In the genomic region with DNA sequence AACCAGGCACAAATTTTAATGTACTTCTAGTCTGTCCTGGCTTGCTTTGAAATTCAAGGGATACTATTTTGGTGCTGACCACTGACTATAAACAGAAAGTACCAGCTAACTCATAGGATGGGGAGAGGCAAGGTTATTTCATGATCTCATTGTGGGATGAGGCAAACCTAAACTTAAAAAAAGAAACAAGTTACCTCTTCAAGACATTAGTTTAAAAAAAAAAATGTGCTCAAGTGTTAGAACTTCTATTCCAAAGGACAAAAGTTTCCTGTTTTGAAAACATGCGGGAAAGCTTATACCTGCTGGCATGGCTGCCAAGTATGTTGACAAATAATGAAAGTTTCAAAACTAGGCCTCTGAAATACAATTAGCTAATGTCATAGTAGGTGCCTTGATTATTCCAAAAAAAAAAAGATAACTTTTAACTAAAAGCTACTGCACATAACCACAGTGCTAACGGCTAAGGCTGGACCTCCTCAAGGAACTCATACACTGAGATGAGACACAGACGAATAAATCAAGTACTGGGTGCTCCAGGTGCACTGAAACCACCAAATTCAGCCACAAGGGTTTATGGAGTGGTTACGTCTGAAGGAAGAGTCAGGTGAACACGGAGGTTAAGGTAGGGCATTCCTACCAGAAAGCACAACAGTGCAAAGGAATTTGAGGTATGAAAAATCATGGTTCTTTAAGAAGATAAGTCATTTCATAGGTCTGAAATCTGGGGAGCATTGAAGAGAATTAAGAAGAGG, we compare ENCODE assay signal across 1 cellular context.
A peak's percentile ranks its signal among the peaks of the same experiment; 100 is the strongest.
TF ChIP-seq lines count a peak whose summit lies in the region.

No MANE protein-coding gene starts in this region.

TF ChIP-seq in HEK293, 187 proteins besides CTCF, POLR2A, EP300 and RAD21 (continued from another document):
- TF ChIP-seq, protein P1, sequence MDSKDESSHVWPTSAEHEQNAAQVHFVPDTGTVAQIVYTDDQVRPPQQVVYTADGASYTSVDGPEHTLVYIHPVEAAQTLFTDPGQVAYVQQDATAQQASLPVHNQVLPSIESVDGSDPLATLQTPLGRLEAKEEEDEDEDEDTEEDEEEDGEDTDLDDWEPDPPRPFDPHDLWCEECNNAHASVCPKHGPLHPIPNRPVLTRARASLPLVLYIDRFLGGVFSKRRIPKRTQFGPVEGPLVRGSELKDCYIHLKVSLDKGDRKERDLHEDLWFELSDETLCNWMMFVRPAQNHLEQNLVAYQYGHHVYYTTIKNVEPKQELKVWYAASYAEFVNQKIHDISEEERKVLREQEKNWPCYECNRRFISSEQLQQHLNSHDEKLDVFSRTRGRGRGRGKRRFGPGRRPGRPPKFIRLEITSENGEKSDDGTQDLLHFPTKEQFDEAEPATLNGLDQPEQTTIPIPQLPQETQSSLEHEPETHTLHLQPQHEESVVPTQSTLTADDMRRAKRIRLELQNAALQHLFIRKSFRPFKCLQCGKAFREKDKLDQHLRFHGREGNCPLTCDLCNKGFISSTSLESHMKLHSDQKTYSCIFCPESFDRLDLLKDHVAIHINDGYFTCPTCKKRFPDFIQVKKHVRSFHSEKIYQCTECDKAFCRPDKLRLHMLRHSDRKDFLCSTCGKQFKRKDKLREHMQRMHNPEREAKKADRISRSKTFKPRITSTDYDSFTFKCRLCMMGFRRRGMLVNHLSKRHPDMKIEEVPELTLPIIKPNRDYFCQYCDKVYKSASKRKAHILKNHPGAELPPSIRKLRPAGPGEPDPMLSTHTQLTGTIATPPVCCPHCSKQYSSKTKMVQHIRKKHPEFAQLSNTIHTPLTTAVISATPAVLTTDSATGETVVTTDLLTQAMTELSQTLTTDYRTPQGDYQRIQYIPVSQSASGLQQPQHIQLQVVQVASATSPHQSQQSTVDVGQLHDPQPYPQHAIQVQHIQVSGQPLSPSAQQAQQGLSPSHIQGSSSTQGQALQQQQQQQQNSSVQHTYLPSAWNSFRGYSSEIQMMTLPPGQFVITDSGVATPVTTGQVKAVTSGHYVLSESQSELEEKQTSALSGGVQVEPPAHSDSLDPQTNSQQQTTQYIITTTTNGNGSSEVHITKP (tag by site-specific recombination; IDR thresholded peaks at IDR 0.05) = peak; percentile 42
